8 cellular contexts compared by ENCODE assay signal in the genomic region with DNA sequence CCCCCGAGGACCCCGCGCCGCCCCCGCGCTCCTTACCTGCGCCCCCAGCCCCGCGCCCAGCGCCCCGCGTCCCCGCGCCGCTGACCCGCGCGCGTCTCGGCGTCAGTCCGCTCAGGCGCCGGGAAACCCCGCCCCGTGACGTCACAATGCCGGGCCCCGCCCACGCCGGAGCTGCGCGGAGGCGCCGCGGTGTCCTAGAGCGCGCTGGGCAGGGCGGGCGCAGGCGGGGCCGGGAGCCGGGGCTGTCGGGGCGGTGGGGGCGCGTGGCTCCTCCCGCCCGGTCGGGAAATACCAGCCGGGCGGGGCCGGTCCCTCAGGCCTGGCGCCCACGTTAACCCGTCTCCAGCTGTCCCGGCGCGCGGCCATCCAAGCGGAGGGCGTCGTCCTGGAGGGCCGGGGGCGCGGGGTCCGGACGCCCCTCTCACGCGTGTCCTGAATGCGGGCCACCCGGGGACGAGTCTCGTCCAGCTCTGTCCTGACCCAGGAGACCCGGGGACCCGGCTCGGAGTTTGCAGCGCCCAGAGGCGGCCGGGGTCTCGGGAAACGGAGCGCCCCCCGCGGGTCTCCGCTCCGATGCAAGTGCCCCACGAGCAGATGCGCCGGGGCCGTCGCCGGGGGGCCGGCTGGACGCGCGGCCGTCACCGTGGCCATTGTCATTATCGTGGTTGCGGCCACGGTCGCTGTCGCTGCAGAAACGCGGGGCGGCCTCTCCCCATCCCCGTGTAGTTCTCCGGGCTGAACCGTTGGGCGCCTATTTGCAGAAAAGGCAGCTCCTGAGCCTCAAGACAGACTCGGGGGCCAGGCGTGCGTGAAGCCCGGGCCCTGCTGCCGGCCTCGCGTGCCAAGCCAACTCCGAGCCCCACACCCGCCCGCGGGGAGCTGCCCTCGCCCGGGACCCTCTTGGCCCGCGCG. TPM values are rescaled to one million over a fixed set of nuclear protein-coding genes. Genes with fewer than 3 reads are reported as not detected.
A peak's percentile ranks its signal among the peaks of the same experiment; 100 is the strongest.
DNase-seq lines count a peak whose midpoint lies in the region; ATAC-seq and TF ChIP-seq lines count a peak whose summit lies in the region.

A gene (minus strand): TSS at position 109 of the 912 bp plus-strand sequence. CDS start 727 bp downstream, outside the sequence.

- H3F3A ChIP-seq in GM23248 (ENCODE audit: insufficient read depth) (no peaks in the 10 kb centered on the region), Loucy (ENCODE audit: low read depth) (no peaks in the 10 kb centered on the region; the same call in 1 of the 2 replicates)

- H3K9me3 ChIP-seq in GM23248 (ENCODE audit: low read depth) (no peaks in the 10 kb centered on the region), Loucy (ENCODE audit: insufficient read depth, low read depth, low read length) (no peaks in the 10 kb centered on the region), cardiac muscle cell (ENCODE audit: low read depth) (no peaks in the 10 kb centered on the region), transverse colon (no peaks in the 10 kb centered on the region)

- POLR2A ChIA-PET in activated naive CD8-positive, alpha-beta T cell treated with anti-CD3 and anti-CD28 coated beads, Interleukin-2, amount 10 ng/mL, durations not matched to agents 7 days and 5 days (lab: Charles Lee): interaction anchor here (0.8 to 1.9 kb wide), 6 partner anchors 10 to 272 kb away, joined by 3 to 15 read pairs (median 4); a partner anchor contains a TSS

- H3K4me1 ChIP-seq in GM23248 (ENCODE audit: insufficient read depth): peaks cover 14% of the 10 kb centered on the region
- H3K4me1 ChIP-seq in Loucy (ENCODE audit: insufficient read depth, low read length, poor library complexity, severe bottlenecking): peaks cover 34% of the 10 kb centered on the region
- peaks cover 7% of the 10 kb centered on the region for H3K4me1 ChIP-seq in cardiac muscle cell (ENCODE audit: low read depth)
- H3K4me1 ChIP-seq in transverse colon: peaks cover 24 to 75% (median 49%) of the 10 kb centered on the region in 4 donors

- intact Hi-C loops in transverse colon (cut with DNase I; ENCODE audit: low total_unique reads): loop anchor here (2.0 to 5.0 kb wide), 2 partner anchors 36 to 81 kb away; a partner anchor contains a TSS

- peak within 1 kb of the TSS; percentile 83 for H3K27ac Mint-ChIP-seq in activated naive CD8-positive, alpha-beta T cell treated with anti-CD3 and anti-CD28 coated beads, Interleukin-2, amount 10 ng/mL, durations not matched to agents 7 days and 5 days

- H3K36me3 ChIP-seq in GM23248 (ENCODE audit: low read depth) (no peaks in the 10 kb centered on the region), Loucy (ENCODE audit: insufficient read depth, low read length) (no peaks in the 10 kb centered on the region), cardiac muscle cell (no peaks in the 10 kb centered on the region), transverse colon (no peaks in the 10 kb centered on the region)

- 2% methylated on average over 45 to 97 of the region's 127 CpGs for WGBS in GM23248 (ENCODE audit: low coverage in 1 of 2, low lambda C conversion rate in 2 of 2, missing lambda C conversion rate in 2 of 2), 2 experiments
- 0 to 1% methylated on average over 14 to 33 of the region's 127 CpGs for WGBS in transverse colon (ENCODE audit: low coverage in 1 of 2), 2 donors

- H3K4me2 ChIP-seq in GM23248 (ENCODE audit: unreplicated experiment): peak within 1 kb of the TSS; percentile 99
- peak within 1 kb of the TSS; percentile 92 for H3K4me2 ChIP-seq in Loucy (ENCODE audit: low read depth, low read length, poor library complexity, severe bottlenecking)

- H3K27me3 ChIP-seq in GM23248 (replicated peaks; ENCODE audit: insufficient read depth) (no peaks in the 10 kb centered on the region), Loucy (ENCODE audit: insufficient read depth, low read length, poor library complexity, severe bottlenecking) (no peaks in the 10 kb centered on the region), cardiac muscle cell (peaks cover 13% of the 10 kb centered on the region), transverse colon (no peaks in the 10 kb centered on the region)

- in situ Hi-C loops in GM23248 (cut with MboI): no loop called here
- in situ Hi-C loops in transverse colon (cut with MboI; ENCODE audit: low pct_ligation_motif_present in 1 of 4, low pct_unique_long_range_greater_than_20kb in 1 of 4, low sequenced_read_pairs in 3 of 4): loop anchor here in 1 of 4 donors (10.0 kb wide), 1 partner anchor 83 kb away; a partner anchor contains a TSS

- H3K9me2 ChIP-seq in GM23248 (ENCODE audit: insufficient read depth): no peaks in the 10 kb centered on the region
- H3K9me2 ChIP-seq in Loucy (replicated peaks; ENCODE audit: low read depth, low read length): no peaks in the 10 kb centered on the region

- H3K4me3 Mint-ChIP-seq in activated naive CD8-positive, alpha-beta T cell treated with anti-CD3 and anti-CD28 coated beads, Interleukin-2, amount 10 ng/mL, durations not matched to agents 7 days and 5 days: peak within 1 kb of the TSS; percentile 87

- H3K79me2 ChIP-seq in GM23248 (ENCODE audit: insufficient read depth) (peaks cover 38% of the 10 kb centered on the region), Loucy (ENCODE audit: insufficient read depth, low read length) (peaks cover 42% of the 10 kb centered on the region)

- H3K27ac ChIP-seq in GM23248 (peak within 1 kb of the TSS; percentile 40), cardiac muscle cell (no peak within 1 kb of the TSS), transverse colon (peak within 1 kb of the TSS; percentile 85 to 98 (median 96))

- TF ChIP-seq POLR2A in transverse colon (IDR thresholded peaks at IDR 0.05): peak; percentile 73

- peak; percentile 89 for ATAC-seq in activated naive CD8-positive, alpha-beta T cell treated with anti-CD3 and anti-CD28 coated beads, Interleukin-2, amount 10 ng/mL, durations not matched to agents 7 days and 5 days (ENCODE audit: low read depth)

- DNase-seq in ELF-1 (ENCODE audit: low read depth, low spot score) (peak; percentile 74), GM23248 (peak; percentile 95), SW 1271 (lab: John Stamatoyannopoulos, UW) (peak; percentile 11 to 50), cardiac muscle cell (ENCODE audit: low read depth in 1 of 2, low spot score in 1 of 2) (peak; percentile 90 to 91), pons (ENCODE audit: low spot score) (peak; percentile 74), transverse colon (peak; percentile 96)
- DNase-seq in activated naive CD8-positive, alpha-beta T cell treated with anti-CD3 and anti-CD28 coated beads, Interleukin-2, amount 10 ng/mL, durations not matched to agents 7 days and 5 days: peak; percentile 99

- H3K9ac ChIP-seq in GM23248 (peak within 1 kb of the TSS; percentile 85), Loucy (ENCODE audit: low read depth, low read length, poor library complexity, severe bottlenecking) (peak within 1 kb of the TSS; percentile 68)

- H2AFZ ChIP-seq in GM23248: peak within 1 kb of the TSS; percentile 85
- H2AFZ ChIP-seq in Loucy (ENCODE audit: low read length): peak within 1 kb of the TSS; percentile 87

- H3K9me3 Mint-ChIP-seq in activated naive CD8-positive, alpha-beta T cell treated with anti-CD3 and anti-CD28 coated beads, Interleukin-2, amount 10 ng/mL, durations not matched to agents 7 days and 5 days: no peaks in the 10 kb centered on the region

- H3K36me3 Mint-ChIP-seq in activated naive CD8-positive, alpha-beta T cell treated with anti-CD3 and anti-CD28 coated beads, Interleukin-2, amount 10 ng/mL, durations not matched to agents 7 days and 5 days: peaks cover 4% of the 10 kb centered on the region

- no peaks in the 10 kb centered on the region for H4K20me1 ChIP-seq in GM23248 (ENCODE audit: insufficient read depth)
- peaks cover 7% of the 10 kb centered on the region for H4K20me1 ChIP-seq in Loucy (ENCODE audit: insufficient read depth, low read length, poor library complexity, severe bottlenecking)

- H3K27me3 Mint-ChIP-seq in activated naive CD8-positive, alpha-beta T cell treated with anti-CD3 and anti-CD28 coated beads, Interleukin-2, amount 10 ng/mL, durations not matched to agents 7 days and 5 days: peaks cover 2% of the 10 kb centered on the region

- H3K4me3 ChIP-seq in GM23248 (peak within 1 kb of the TSS; percentile 84), Loucy (ENCODE audit: low read length, poor library complexity, severe bottlenecking) (peak within 1 kb of the TSS; percentile 83), cardiac muscle cell (peak within 1 kb of the TSS; percentile 97), transverse colon (peak within 1 kb of the TSS; percentile 95 to 98 (median 97))

- H3K4me1 Mint-ChIP-seq in activated naive CD8-positive, alpha-beta T cell treated with anti-CD3 and anti-CD28 coated beads, Interleukin-2, amount 10 ng/mL, durations not matched to agents 7 days and 5 days: peaks cover 15% of the 10 kb centered on the region

- TF ChIP-seq EP300 in transverse colon (IDR thresholded peaks at IDR 0.05; ENCODE audit: low read depth): no peak

- TF ChIP-seq CTCF in Loucy (conservative IDR thresholded peaks at IDR 0.05; ENCODE audit: low read length) (peak; percentile 28; the same call in 1 of the 2 replicates), cardiac muscle cell (IDR thresholded peaks at IDR 0.05; ENCODE audit: low read depth, low read length) (peak; percentile 5), transverse colon (IDR thresholded peaks at IDR 0.05) (no peak)

RNA-seq across cellular contexts. Expression of the gene that starts here (rescaled TPM):
- total RNA-seq in GM23248 (2014; rRNA removed; shearing (Covaris generic)): 67.0 and 85.5 TPM in 2 replicates
- polyA plus RNA-seq in GM23248 (2016; fragmentation: Nextera tagmentation; extraction: Ambion mirVana) (33.1 and 33.5 TPM in 2 replicates), cardiac muscle cell (36.4 and 39.8 TPM in 2 replicates)
- 10 to 100 TPM; 29.0 to 29.2 TPM for total RNA-seq in activated naive CD8-positive, alpha-beta T cell treated with anti-CD3 and anti-CD28 coated beads, Interleukin-2, amount 10 ng/mL, durations not matched to agents 7 days and 5 days
- total RNA-seq in cardiac muscle cell (28.6 and 43.9 TPM in 2 replicates), transverse colon (100 to 1,000 TPM in 2 of 4 donors, 10 to 100 TPM in 2; 56.5 to 183 (median 92.9) TPM)

Comparison
In these comparisons a context has a peak if more than half of its experiments do, and no peak if none do; other contexts are left out.
1. DNase-seq: peak in every context shown above with its lines; median percentile 99 in activated naive CD8-positive, alpha-beta T cell treated with anti-CD3 and anti-CD28 coated beads, Interleukin-2, amount 10 ng/mL, durations not matched to agents 7 days and 5 days; 96 in transverse colon; 95 in GM23248; 90 in cardiac muscle cell; 74 in ELF-1; 74 in pons; 30 in SW 1271.
2. CTCF ChIP-seq: peak in Loucy (single experiment) and cardiac muscle cell (single experiment); none in transverse colon (0 of 5).
3. Peak in every context shown above with its lines, with median percentiles within 50 percentile points of each other: H3K4me3 ChIP-seq.